In genomic region chr11:49505231-49505630, GRCh38 we compare ENCODE assay signal across 23 cellular contexts.
DNase-seq lines count a peak whose midpoint lies in the region; ATAC-seq and TF ChIP-seq lines count a peak whose summit lies in the region.
"Had no signal": no experiment of that assay in that cellular context is flagged by ENCODE, and none has a peak within 500 bp of the region (broad histone marks: within the 10 kb centered on the region; RNA-seq: fewer than 3 reads in every experiment).

No MANE protein-coding gene starts in this region.

- H3K27me3 Mint-ChIP-seq in GM23338 (ENCODE audit: insufficient read depth, low read depth, poor library complexity) (no peaks in the 10 kb centered on the region), neural progenitor cell (ENCODE audit: insufficient read depth, low read depth) (no peaks in the 10 kb centered on the region)
- no peaks in the 10 kb centered on the region for H3K27me3 Mint-ChIP-seq in natural killer cell treated with Interleukin-12 subunit alpha and Interleukin-12 subunit beta and Interleukin-15 and Interleukin-18, amount 100 ng/mL, for 72 hours
- H3K27me3 Mint-ChIP-seq: CD4-positive, alpha-beta T cell; CD8-positive, alpha-beta memory T cell had no signal

- H3K9me3 ChIP-seq in HUES64 (ENCODE audit: insufficient read depth, low read depth, low read length) (peaks cover 11% of the 10 kb centered on the region; the same call in 1 of the 2 replicates), neural progenitor cell (ENCODE audit: low read depth) (no peaks in the 10 kb centered on the region), upper lobe of left lung (no peaks in the 10 kb centered on the region)
- H3K9me3 ChIP-seq: A549, BE2C had no signal

- no peak overlapping the region for H2AFZ ChIP-seq in GM23338
- H2AFZ ChIP-seq in neural progenitor cell (replicated peaks) = no peak overlapping the region

- no peaks in the 10 kb centered on the region for H3K79me2 ChIP-seq in GM23338 (replicated peaks; ENCODE audit: insufficient read depth)
- no peaks in the 10 kb centered on the region for H3K79me2 ChIP-seq in neural progenitor cell (ENCODE audit: low read depth)

- no peaks in the 10 kb centered on the region for H4K20me1 ChIP-seq in GM23338 (replicated peaks; ENCODE audit: insufficient read depth)
- H4K20me1 ChIP-seq in neural progenitor cell (ENCODE audit: low read depth) = no peaks in the 10 kb centered on the region
- H4K20me1 ChIP-seq: BLaER1 treated with 17β-estradiol and CSF1 and Interleukin-3, amounts not matched to agents 10 nM and 100 nM had no signal

- H3K4me1 ChIP-seq in GM23338 (ENCODE audit: insufficient read depth) (no peaks in the 10 kb centered on the region), HUES64 (ENCODE audit: insufficient read depth, low read length) (no peaks in the 10 kb centered on the region; the same call in 1 of the 2 replicates), neural progenitor cell (peaks cover 3% of the 10 kb centered on the region), upper lobe of left lung (no peaks in the 10 kb centered on the region)
- H3K4me1 ChIP-seq: A549; BE2C; BLaER1 treated with 17β-estradiol and CSF1 and Interleukin-3, amounts not matched to agents 10 nM and 100 nM had no signal

- H3K27me3 ChIP-seq in GM23338 (ENCODE audit: insufficient read depth) = no peaks in the 10 kb centered on the region
- no peaks in the 10 kb centered on the region for H3K27me3 ChIP-seq in HUES64 (ENCODE audit: insufficient read depth, low read length)
- H3K27me3 ChIP-seq in neural progenitor cell = no peaks in the 10 kb centered on the region
- H3K27me3 ChIP-seq in upper lobe of left lung = no peaks in the 10 kb centered on the region
- H3K27me3 ChIP-seq: BE2C; BLaER1 treated with 17β-estradiol and CSF1 and Interleukin-3, amounts not matched to agents 10 nM and 100 nM had no signal

- H3K27ac Mint-ChIP-seq in GM23338 (peak overlapping the region; percentile 4; the same call in 1 of the 2 replicates), neural progenitor cell (no peak overlapping the region)
- no peak overlapping the region for H3K27ac Mint-ChIP-seq in natural killer cell treated with Interleukin-12 subunit alpha and Interleukin-12 subunit beta and Interleukin-15 and Interleukin-18, amount 100 ng/mL, for 72 hours
- H3K27ac Mint-ChIP-seq: CD14-positive monocyte; CD4-positive, alpha-beta T cell; CD8-positive, alpha-beta memory T cell had no signal

- H3K36me3 ChIP-seq in GM23338 (ENCODE audit: insufficient read depth) (no peaks in the 10 kb centered on the region; the same call in 1 of the 2 replicates), HUES64 (ENCODE audit: insufficient read depth, low read length) (no peaks in the 10 kb centered on the region), neural progenitor cell (no peaks in the 10 kb centered on the region), upper lobe of left lung (no peaks in the 10 kb centered on the region)
- H3K36me3 ChIP-seq: BE2C; BLaER1 treated with 17β-estradiol and CSF1 and Interleukin-3, amounts not matched to agents 10 nM and 100 nM had no signal

- no peak overlapping the region for H3K9ac ChIP-seq in HUES64 (ENCODE audit: low read depth, low read length)
- no peak overlapping the region for H3K9ac ChIP-seq in neural progenitor cell
- H3K9ac ChIP-seq: BLaER1 treated with 17β-estradiol and CSF1 and Interleukin-3, amounts not matched to agents 10 nM and 100 nM had no signal

- DNase-seq in GM23338 (ENCODE audit: low spot score) (peak; percentile 74), epithelial cell of esophagus (ENCODE audit: low read depth) (peak; percentile 10), neural progenitor cell (ENCODE audit: low spot score) (peak; percentile 6), RPMI8226 (no peak), upper lobe of left lung (no peak)
- no peak for DNase-seq in natural killer cell treated with Interleukin-12 subunit alpha and Interleukin-12 subunit beta and Interleukin-15 and Interleukin-18, amount 100 ng/mL, for 72 hours (ENCODE audit: low spot score)
- DNase-seq: 8988T; ACHN; AML-193; BE2C; CD4-positive, alpha-beta T cell; CD8-positive, alpha-beta memory T cell; DMS 273 treated with DMSO at 0.1 percent for 48 hours; DMS79; EL; GF-D8; H7; HCEC 1CT had no signal

- H3K27ac ChIP-seq in GM23338 (ENCODE audit: low read depth) = no peak overlapping the region
- H3K27ac ChIP-seq in HUES64 (ENCODE audit: low read depth, low read length) = peak overlapping the region; percentile 80; the same call in 1 of the 2 replicates
- no peak overlapping the region for H3K27ac ChIP-seq in neural progenitor cell
- H3K27ac ChIP-seq in upper lobe of left lung = no peak overlapping the region
- H3K27ac ChIP-seq: A549; BLaER1 treated with 17β-estradiol and CSF1 and Interleukin-3, amounts not matched to agents 10 nM and 100 nM had no signal

- H3K4me3 ChIP-seq in GM23338 (no peak overlapping the region), HUES64 (ENCODE audit: low read length) (no peak overlapping the region), epithelial cell of esophagus (ENCODE audit: low read length) (no peak overlapping the region), neural progenitor cell (no peak overlapping the region), upper lobe of left lung (no peak overlapping the region)
- H3K4me3 ChIP-seq: A549; BLaER1 treated with 17β-estradiol and CSF1 and Interleukin-3, amounts not matched to agents 10 nM and 100 nM had no signal

- H3K36me3 Mint-ChIP-seq in GM23338 (ENCODE audit: low read depth) (peaks cover 3% of the 10 kb centered on the region; the same call in 1 of the 3 replicates), neural progenitor cell (no peaks in the 10 kb centered on the region)
- H3K36me3 Mint-ChIP-seq in natural killer cell treated with Interleukin-12 subunit alpha and Interleukin-12 subunit beta and Interleukin-15 and Interleukin-18, amount 100 ng/mL, for 72 hours = peaks cover 5% of the 10 kb centered on the region
- H3K36me3 Mint-ChIP-seq: CD14-positive monocyte; CD8-positive, alpha-beta memory T cell had no signal

- H3K4me2 ChIP-seq in GM23338 (peak overlapping the region; percentile 26), neural progenitor cell (no peak overlapping the region)
- H3K4me2 ChIP-seq: A549; BLaER1 treated with 17β-estradiol and CSF1 and Interleukin-3, amounts not matched to agents 10 nM and 100 nM had no signal

- TF ChIP-seq CTCF in GM23338 (conservative IDR thresholded peaks at IDR 0.05; ENCODE audit: low read depth in 2 of 2) = no peak
- no peak for TF ChIP-seq CTCF in epithelial cell of esophagus (IDR thresholded peaks at IDR 0.05; ENCODE audit: insufficient read depth, low read depth, low read length, missing control alignments)
- no peak for TF ChIP-seq CTCF in neural progenitor cell (IDR thresholded peaks at IDR 0.05)
- TF ChIP-seq CTCF in upper lobe of left lung (IDR thresholded peaks at IDR 0.05) = no peak

- peaks cover 6% of the 10 kb centered on the region for H3K9me3 Mint-ChIP-seq in GM23338
- peaks cover 8% of the 10 kb centered on the region for H3K9me3 Mint-ChIP-seq in neural progenitor cell
- H3K9me3 Mint-ChIP-seq in natural killer cell treated with Interleukin-12 subunit alpha and Interleukin-12 subunit beta and Interleukin-15 and Interleukin-18, amount 100 ng/mL, for 72 hours = peaks cover 8% of the 10 kb centered on the region

- peak; percentile 46; the same call in 2 of the 3 replicates for ATAC-seq in GM23338
- no peak for ATAC-seq in HG03095 (IDR thresholded peaks at IDR 0.05; ENCODE audit: unreplicated experiment)
- no peak for ATAC-seq in upper lobe of left lung (ENCODE audit: low FRiP score in 2 of 2)
- ATAC-seq in natural killer cell treated with Interleukin-12 subunit alpha and Interleukin-12 subunit beta and Interleukin-15 and Interleukin-18, amount 100 ng/mL, for 72 hours = no peak
- ATAC-seq: A549 had no signal

- no peaks in the 10 kb centered on the region for H3F3A ChIP-seq in GM23338 (replicated peaks; ENCODE audit: low read depth)
- no peaks in the 10 kb centered on the region for H3F3A ChIP-seq in neural progenitor cell (ENCODE audit: low read depth)

- TF ChIP-seq EP300 in upper lobe of left lung (IDR thresholded peaks at IDR 0.05) = no peak

- no peaks in the 10 kb centered on the region for H3K9me2 ChIP-seq in GM23338 (ENCODE audit: insufficient read depth)

- H3K4me3 Mint-ChIP-seq in GM23338 (no peak overlapping the region), neural progenitor cell (no peak overlapping the region)
- no peak overlapping the region for H3K4me3 Mint-ChIP-seq in natural killer cell treated with Interleukin-12 subunit alpha and Interleukin-12 subunit beta and Interleukin-15 and Interleukin-18, amount 100 ng/mL, for 72 hours
- H3K4me3 Mint-ChIP-seq: CD14-positive monocyte; CD4-positive, alpha-beta T cell; CD8-positive, alpha-beta memory T cell had no signal

- TF ChIP-seq POLR2A in upper lobe of left lung (IDR thresholded peaks at IDR 0.05) = no peak

- H3K4me1 Mint-ChIP-seq in GM23338 (peaks cover 9% of the 10 kb centered on the region; the same call in 2 of the 3 replicates), neural progenitor cell (no peaks in the 10 kb centered on the region)
- H3K4me1 Mint-ChIP-seq in natural killer cell treated with Interleukin-12 subunit alpha and Interleukin-12 subunit beta and Interleukin-15 and Interleukin-18, amount 100 ng/mL, for 72 hours (ENCODE audit: low read depth in 2 of 2) = no peaks in the 10 kb centered on the region
- H3K4me1 Mint-ChIP-seq: CD14-positive monocyte; CD8-positive, alpha-beta memory T cell had no signal

Comparison
In these comparisons a context has a peak if more than half of its experiments do, and no peak if none do; other contexts are left out.
1. DNase-seq: peak in GM23338 (single experiment), epithelial cell of esophagus (single experiment) and neural progenitor cell (single experiment); none in RPMI8226 (single experiment), upper lobe of left lung (0 of 2) and natural killer cell treated with Interleukin-12 subunit alpha and Interleukin-12 subunit beta and Interleukin-15 and Interleukin-18, amount 100 ng/mL, for 72 hours (single experiment).